ENCODE assay signal across 29 cellular contexts in the genomic region with DNA sequence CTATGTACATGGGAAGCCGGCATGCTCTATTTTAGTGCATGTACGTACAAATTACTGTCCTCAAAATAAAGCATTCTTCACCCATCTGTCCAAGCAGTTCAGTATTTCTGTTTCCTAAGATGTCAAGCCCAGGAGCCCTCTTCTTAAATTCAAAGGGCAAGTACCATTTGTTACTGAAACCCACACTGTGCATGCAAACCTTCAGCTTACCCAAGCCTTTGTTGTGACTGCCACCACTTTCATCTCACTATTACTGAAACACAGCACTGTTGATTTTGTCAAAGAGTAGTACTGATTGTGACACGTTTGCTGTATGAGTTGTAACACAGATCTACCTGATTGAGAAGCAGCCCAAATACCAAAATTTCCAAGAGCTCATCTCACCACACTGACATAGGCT.
"Had no signal": no experiment of that assay in that cellular context is flagged by ENCODE, and none has a peak within 500 bp of the region (broad histone marks: within the 10 kb centered on the region; RNA-seq: fewer than 3 reads in every experiment).

No MANE protein-coding gene starts in this region.

- H3K36me3 ChIP-seq: ascending aorta, SJCRH30, WERI-Rb-1 had no signal

- H3K4me3 ChIP-seq: ascending aorta, SJCRH30, SK-N-MC had no signal

- H3K9me3 ChIP-seq: ascending aorta, SJCRH30 had no signal

- H3K27ac Mint-ChIP-seq: activated CD4-positive, alpha-beta memory T cell treated with anti-CD3 and anti-CD28 coated beads, Interleukin-2, amount 10 ng/mL, durations not matched to agents 7 days and 5 days; activated CD8-positive, alpha-beta memory T cell treated with anti-CD3 and anti-CD28 coated beads, Interleukin-2, amount 10 ng/mL, durations not matched to agents 7 days and 5 days; activated naive CD4-positive, alpha-beta T cell treated with anti-CD3 and anti-CD28 coated beads, Interleukin-2, amount 10 ng/mL, durations not matched to agents 7 days and 5 days; activated naive CD8-positive, alpha-beta T cell treated with anti-CD3 and anti-CD28 coated beads, Interleukin-2, amount 10 ng/mL, durations not matched to agents 7 days and 5 days had no signal

- H3K4me1 Mint-ChIP-seq: activated CD4-positive, alpha-beta memory T cell treated with anti-CD3 and anti-CD28 coated beads, Interleukin-2, amount 10 ng/mL, durations not matched to agents 7 days and 5 days; activated CD8-positive, alpha-beta memory T cell treated with anti-CD3 and anti-CD28 coated beads, Interleukin-2, amount 10 ng/mL, durations not matched to agents 7 days and 5 days; activated naive CD4-positive, alpha-beta T cell treated with anti-CD3 and anti-CD28 coated beads, Interleukin-2, amount 10 ng/mL, durations not matched to agents 7 days and 5 days; activated naive CD8-positive, alpha-beta T cell treated with anti-CD3 and anti-CD28 coated beads, Interleukin-2, amount 10 ng/mL, durations not matched to agents 7 days and 5 days had no signal

- H3K36me3 Mint-ChIP-seq: activated CD8-positive, alpha-beta memory T cell treated with anti-CD3 and anti-CD28 coated beads, Interleukin-2, amount 10 ng/mL, durations not matched to agents 7 days and 5 days; activated naive CD4-positive, alpha-beta T cell treated with anti-CD3 and anti-CD28 coated beads, Interleukin-2, amount 10 ng/mL, durations not matched to agents 7 days and 5 days; activated naive CD8-positive, alpha-beta T cell treated with anti-CD3 and anti-CD28 coated beads, Interleukin-2, amount 10 ng/mL, durations not matched to agents 7 days and 5 days had no signal

- H3K27me3 Mint-ChIP-seq: activated CD4-positive, alpha-beta memory T cell treated with anti-CD3 and anti-CD28 coated beads, Interleukin-2, amount 10 ng/mL, durations not matched to agents 7 days and 5 days; activated CD8-positive, alpha-beta memory T cell treated with anti-CD3 and anti-CD28 coated beads, Interleukin-2, amount 10 ng/mL, durations not matched to agents 7 days and 5 days; activated naive CD4-positive, alpha-beta T cell treated with anti-CD3 and anti-CD28 coated beads, Interleukin-2, amount 10 ng/mL, durations not matched to agents 7 days and 5 days; activated naive CD8-positive, alpha-beta T cell treated with anti-CD3 and anti-CD28 coated beads, Interleukin-2, amount 10 ng/mL, durations not matched to agents 7 days and 5 days had no signal

- H3K27ac ChIP-seq: ascending aorta, SJCRH30, SK-N-MC, WERI-Rb-1 had no signal

- H3K4me3 Mint-ChIP-seq: activated CD4-positive, alpha-beta memory T cell treated with anti-CD3 and anti-CD28 coated beads, Interleukin-2, amount 10 ng/mL, durations not matched to agents 7 days and 5 days; activated CD8-positive, alpha-beta memory T cell treated with anti-CD3 and anti-CD28 coated beads, Interleukin-2, amount 10 ng/mL, durations not matched to agents 7 days and 5 days; activated naive CD4-positive, alpha-beta T cell treated with anti-CD3 and anti-CD28 coated beads, Interleukin-2, amount 10 ng/mL, durations not matched to agents 7 days and 5 days; activated naive CD8-positive, alpha-beta T cell treated with anti-CD3 and anti-CD28 coated beads, Interleukin-2, amount 10 ng/mL, durations not matched to agents 7 days and 5 days had no signal

- H3K4me1 ChIP-seq: ascending aorta, SJCRH30 had no signal

- ATAC-seq: activated CD8-positive, alpha-beta memory T cell treated with anti-CD3 and anti-CD28 coated beads, Interleukin-2, amount 10 ng/mL, durations not matched to agents 7 days and 5 days; Panc1 had no signal

- DNase-seq: activated CD4-positive, alpha-beta memory T cell treated with anti-CD3 and anti-CD28 coated beads, Interleukin-2, amount 10 ng/mL, durations not matched to agents 7 days and 5 days; activated CD4-positive, alpha-beta T cell treated with anti-CD3 and anti-CD28 coated beads for 1 hour; activated CD4-positive, alpha-beta T cell treated with anti-CD3 and anti-CD28 coated beads for 48 hours; activated CD4-positive, CD25-positive, alpha-beta regulatory T cell; activated CD8-positive, alpha-beta memory T cell treated with anti-CD3 and anti-CD28 coated beads for 24 hours; activated CD8-positive, alpha-beta memory T cell treated with anti-CD3 and anti-CD28 coated beads, Interleukin-2, amount 10 ng/mL, durations not matched to agents 7 days and 5 days; activated CD8-positive, alpha-beta memory T cell treated with anti-CD3 and anti-CD28 coated beads, Interleukin-2, amount 50 U/mL, for 48 hours; activated effector memory CD4-positive, alpha-beta T cell treated with Interleukin-2 at 50 U/mL for 16 hours; activated naive CD4-positive, alpha-beta T cell treated with anti-CD3 and anti-CD28 coated beads, Interleukin-2, amount 10 ng/mL, durations not matched to agents 7 days and 5 days; activated naive CD8-positive, alpha-beta T cell treated with anti-CD3 and anti-CD28 coated beads, Interleukin-2, amount 10 ng/mL, durations not matched to agents 7 days and 5 days; activated T-cell treated with anti-CD3 and anti-CD28 coated beads, Interleukin-2, amount 50 U/mL, for 48 hours; amygdala; Karpas-422; NCI-H1048; NCI-H1105 treated with DMSO at 0.1 percent for 48 hours; NCI-H1436; NCI-H1694; NCI-H1930; NCI-H2081 treated with DMSO at 0.1 percent for 48 hours; NCI-H510A; NCI-H526; NCI-H748 treated with DMSO at 0.1 percent for 48 hours; SHP77; SJCRH30; T1000; WERI-Rb-1 had no signal

- H3K27me3 ChIP-seq: ascending aorta, SJCRH30 had no signal
